Comparison of ENCODE assay signal across 22 cellular contexts in the genomic region with DNA sequence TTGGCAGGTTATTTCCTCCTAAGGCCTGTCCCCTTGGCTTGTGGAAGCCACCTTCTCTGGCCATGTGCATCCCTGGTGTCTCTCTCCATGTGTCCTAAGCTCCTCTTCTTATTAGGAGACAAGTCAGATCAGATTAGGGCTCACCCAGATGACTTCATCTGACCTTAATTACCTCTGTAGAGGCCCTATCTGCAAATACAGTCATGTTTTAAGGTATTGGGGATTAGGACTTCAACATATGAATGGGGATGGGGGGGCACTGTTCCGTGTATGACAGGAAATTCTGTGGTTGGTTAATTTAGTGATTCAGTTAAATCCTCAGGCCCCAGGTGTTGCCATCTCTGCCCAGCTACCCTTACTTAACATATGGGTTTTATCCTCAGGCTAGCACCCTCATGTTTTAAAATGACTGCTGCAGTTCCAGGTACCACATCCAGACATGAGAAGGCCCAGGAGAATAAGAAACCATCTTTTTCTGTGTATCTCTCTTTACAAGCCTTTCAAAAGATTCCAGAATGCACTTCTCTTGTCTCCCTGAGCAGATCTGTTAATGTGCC.
"Had no signal": no experiment of that assay in that cellular context is flagged by ENCODE, and none has a peak within 500 bp of the region (broad histone marks: within the 10 kb centered on the region; RNA-seq: fewer than 3 reads in every experiment).

No MANE protein-coding gene starts in this region.

- FAIRE-seq: frontal cortex, TTC549 had no signal

- DNase-seq: activated CD4-positive, alpha-beta memory T cell treated with anti-CD3 and anti-CD28 coated beads for 36 hours; activated CD4-positive, alpha-beta T cell treated with anti-CD3 and anti-CD28 coated beads for 36 hours; activated gamma-delta T cell treated with Interleukin-2 at 50 U/mL for 16 hours; activated T-cell treated with anti-CD3 and anti-CD28 coated beads for 4 hours; effector memory CD8-positive, alpha-beta T cell; heart right ventricle; immature natural killer cell; left ventricle myocardium superior; mucosa of descending colon; naive B cell; stimulated activated CD4-positive, alpha-beta T cell treated with anti-CD3 and anti-CD28 coated beads, Interleukin-12 subunit alpha, Interleukin-12 subunit beta, amount 100 ng/mL, for 4 hours; stimulated activated CD4-positive, alpha-beta T cell treated with anti-CD3 and anti-CD28 coated beads, Interleukin-1b, Interleukin-23, amount 100 ng/mL, for 48 hours; stimulated activated CD8-positive, alpha-beta memory T cell treated with anti-CD3 and anti-CD28 coated beads, Interleukin-4, amount 100 ng/mL, for 48 hours; stimulated activated naive CD4-positive, alpha-beta T cell treated with Interleukin-2 at 50 U/mL for 16 hours; thyroid gland; uterus had no signal

- H3K4me2 ChIP-seq: neural progenitor cell had no signal

- ATAC-seq: activated CD4-positive, alpha-beta T cell treated with anti-CD3 and anti-CD28 coated beads for 36 hours; effector memory CD8-positive, alpha-beta T cell; heart right ventricle; left ventricle myocardium superior; mucosa of descending colon; WTC11 had no signal

- H3K4me3 ChIP-seq: heart right ventricle, mucosa of descending colon, neural progenitor cell, prostate gland, right atrium auricular region, thyroid gland, uterus had no signal

- H3K9ac ChIP-seq: neural progenitor cell had no signal

- H2AFZ ChIP-seq: neural progenitor cell had no signal

- H3K27ac ChIP-seq: heart right ventricle, neural progenitor cell, prostate gland, right atrium auricular region, thyroid gland, uterus had no signal

- H3K4me1 ChIP-seq: neural progenitor cell, prostate gland, uterus had no signal

- H3K27me3 ChIP-seq: heart right ventricle, neural progenitor cell, right atrium auricular region, thyroid gland, uterus had no signal

- H3K9me3 ChIP-seq: heart right ventricle, mucosa of descending colon, prostate gland, right atrium auricular region, thyroid gland, uterus had no signal

- H3K36me3 ChIP-seq: heart right ventricle, neural progenitor cell, prostate gland, right atrium auricular region, thyroid gland, uterus had no signal
